Comparison of ENCODE assay signal across 7 cellular contexts in genomic region chr3:85504129-85504784, GRCh38.
A peak's percentile ranks its signal among the peaks of the same experiment; 100 is the strongest.
DNase-seq lines count a peak whose midpoint lies in the region; ATAC-seq and TF ChIP-seq lines count a peak whose summit lies in the region.
"Not testable (repeated sequence)": the region's sequence is repeated elsewhere in the genome, so short reads cannot be mapped to it uniquely, and the experiment has no call there.

No MANE protein-coding gene starts in this region.

- H3K27ac ChIP-seq in H9 (ENCODE audit: insufficient read length, low read depth, low read length); ectodermal cell (ENCODE audit: insufficient read depth, low read depth, low read length, poor library complexity, severe bottlenecking); neural progenitor cell: not testable (repeated sequence)

- not testable (repeated sequence) for H2BK15ac ChIP-seq in H9 (ENCODE audit: low read depth, low read length)

- CTCF ChIA-PET in activated B cell treated with CpG ODN at 0.5 μM for 24 hours (lab: Charles Lee), result not testable (repeated sequence)

- not testable (repeated sequence) for H3F3A ChIP-seq in neural progenitor cell (ENCODE audit: low read depth)

- H3K79me1 ChIP-seq in H9 (ENCODE audit: insufficient read depth, low read depth, low read length, poor library complexity, severe bottlenecking), result not testable (repeated sequence)

- not testable (repeated sequence) for H2AK5ac ChIP-seq in H9 (ENCODE audit: insufficient read length, low read length)

- H3K4me3 Mint-ChIP-seq in H9 (peak overlapping the region; percentile 53 to 64; a peak in 4 of 5 replicates), activated B cell treated with CpG ODN at 0.5 μM for 24 hours (peak overlapping the region; percentile 47)
- H3K4me3 Mint-ChIP-seq in neural progenitor cell, result not testable (repeated sequence)

- H3K23ac ChIP-seq in H9 (ENCODE audit: insufficient read length, low read depth, low read length), result not testable (repeated sequence)

- H3K4ac ChIP-seq in H9 (ENCODE audit: low read depth, low read length), result not testable (repeated sequence)

- H4K5ac ChIP-seq in H9 (ENCODE audit: insufficient read length, low read depth, low read length), result not testable (repeated sequence)

- not testable (repeated sequence) for H3K4me2 ChIP-seq in H9 (ENCODE audit: insufficient read depth, insufficient read length, low read length); neural progenitor cell

- H2BK12ac ChIP-seq in H9 (ENCODE audit: insufficient read length, low read depth, low read length), result not testable (repeated sequence)

- 0 out of 7 replicates have a peak overlapping the region, but pooled peaks of 1 of the 3 experiments have one; percentile 68 for H3K27ac Mint-ChIP-seq in H9
- H3K27ac Mint-ChIP-seq in activated B cell treated with CpG ODN at 0.5 μM for 24 hours, neural progenitor cell: not testable (repeated sequence)

- H4K8ac ChIP-seq in H9 (replicated peaks; ENCODE audit: insufficient read length, low read depth, low read length), result not testable (repeated sequence)

- H4K91ac ChIP-seq in H9 (ENCODE audit: insufficient read length, low read depth, low read length), result not testable (repeated sequence)

- intact Hi-C loops in activated B cell treated with CpG ODN at 0.5 μM for 24 hours (cut with micrococcal nuclease), result not testable (repeated sequence)

- H3K4me3 ChIP-seq in ectodermal cell (ENCODE audit: insufficient read depth, low read depth, low read length), result peak overlapping the region; percentile 20
- H3K4me3 ChIP-seq in neural progenitor cell, result peak overlapping the region; percentile 39

- H3K23me2 ChIP-seq in H9 (ENCODE audit: insufficient read length, low read depth, low read length, poor library complexity, severe bottlenecking), result not testable (repeated sequence)

- H2BK20ac ChIP-seq in H9 (ENCODE audit: low read depth, low read length, poor library complexity, severe bottlenecking), result not testable (repeated sequence)

- not testable (repeated sequence) for H3K4me1 ChIP-seq in H9 (ENCODE audit: insufficient read depth, low read length); ectodermal cell (ENCODE audit: control insufficient read depth, insufficient read depth, low read length); neural progenitor cell

- not testable (repeated sequence) for H3K27me3 Mint-ChIP-seq in H9 (ENCODE audit: low read depth); activated B cell treated with CpG ODN at 0.5 μM for 24 hours; neural progenitor cell (ENCODE audit: insufficient read depth, low read depth)

- not testable (repeated sequence) for ATAC-seq in activated B cell treated with CpG ODN at 0.5 μM for 24 hours (ENCODE audit: low read depth)

- H3K79me2 ChIP-seq in H9 (ENCODE audit: insufficient read depth, low read length); neural progenitor cell (ENCODE audit: low read depth): not testable (repeated sequence)

- not testable (repeated sequence) for H4K20me1 ChIP-seq in H9 (ENCODE audit: control insufficient read depth, insufficient read depth, insufficient read length); neural progenitor cell (ENCODE audit: low read depth)

- not testable (repeated sequence) for H2BK5ac ChIP-seq in H9 (ENCODE audit: insufficient read length, low read length)

- not testable (repeated sequence) for H3K36me3 ChIP-seq in ectodermal cell (ENCODE audit: control insufficient read depth, insufficient read depth, low read length); neural progenitor cell

- H2AFZ ChIP-seq in H9 (ENCODE audit: low read length); neural progenitor cell (replicated peaks): not testable (repeated sequence)

- H3K14ac ChIP-seq in H9 (ENCODE audit: insufficient read depth, low read length), result not testable (repeated sequence)

- not testable (repeated sequence) for H3K9me3 ChIP-seq in H9 (ENCODE audit: control insufficient read depth, low read depth, low read length); ectodermal cell (ENCODE audit: control insufficient read depth, low read length); neural progenitor cell (ENCODE audit: low read depth)

- not testable (repeated sequence) for H2BK120ac ChIP-seq in H9 (ENCODE audit: low read depth, low read length, poor library complexity, severe bottlenecking)

- not testable (repeated sequence) for H3K9ac ChIP-seq in H9 (ENCODE audit: extremely low read depth, insufficient read length, low read length); neural progenitor cell

- H3T11ph ChIP-seq in H9 (ENCODE audit: low read length), result not testable (repeated sequence)

- not testable (repeated sequence) for H3K9me3 Mint-ChIP-seq in H9, activated B cell treated with CpG ODN at 0.5 μM for 24 hours, neural progenitor cell

- no CpG with 5 or more reads among the region's 33 CpGs for WGBS in H9 (ENCODE audit: extremely low coverage, insufficient read length, low lambda C conversion rate)
- 82 to 88% methylated on average over 30 to 33 of the region's 33 CpGs for WGBS in ectodermal cell, 2 experiments

- TF ChIP-seq CTCF in H9 (conservative IDR thresholded peaks at IDR 0.05) (peak; percentile 38; the same call in 2 of the 3 replicates), neural progenitor cell (IDR thresholded peaks at IDR 0.05) (peak; percentile 27)
- TF ChIP-seq CTCF in activated B cell treated with CpG ODN at 0.5 μM for 24 hours (IDR thresholded peaks at IDR 0.05), result not testable (repeated sequence)

- not testable (repeated sequence) for H3K56ac ChIP-seq in H9 (ENCODE audit: insufficient read length, low read depth, low read length)

- H3K27me3 ChIP-seq in H9 (ENCODE audit: insufficient read depth, low read length); ectodermal cell (ENCODE audit: control insufficient read depth, insufficient read depth, low read length, poor library complexity, severe bottlenecking); neural progenitor cell: not testable (repeated sequence)

- POLR2A ChIA-PET in activated B cell treated with CpG ODN at 0.5 μM for 24 hours (lab: Charles Lee), result not testable (repeated sequence)

- DNase-seq in H9, result peak; percentile 53
- DNase-seq in NCI-H146 treated with DMSO at 0.1 percent for 48 hours (lab: John Stamatoyannopoulos, UW; ENCODE audit: unreplicated experiment), result peak; percentile 78
- DNase-seq in activated B cell treated with CpG ODN at 0.5 μM for 24 hours, result not testable (repeated sequence)
- peak; percentile 12 for DNase-seq in activated gamma-delta T cell (lab: John Stamatoyannopoulos, UW)
- DNase-seq in islet precursor cell, result peak; percentile 51
- DNase-seq in neural progenitor cell (ENCODE audit: low spot score), result peak; percentile 35

- not testable (repeated sequence) for H3K36me3 Mint-ChIP-seq in H9 (ENCODE audit: insufficient read depth in 1 of 3, low read depth in 3 of 3); activated B cell treated with CpG ODN at 0.5 μM for 24 hours (ENCODE audit: low read depth); neural progenitor cell

- not testable (repeated sequence) for H3K18ac ChIP-seq in H9 (ENCODE audit: insufficient read length, low read depth, low read length)

- not testable (repeated sequence) for H3K4me1 Mint-ChIP-seq in H9, activated B cell treated with CpG ODN at 0.5 μM for 24 hours, neural progenitor cell
